16 cellular contexts compared by ENCODE assay signal in the genomic region with DNA sequence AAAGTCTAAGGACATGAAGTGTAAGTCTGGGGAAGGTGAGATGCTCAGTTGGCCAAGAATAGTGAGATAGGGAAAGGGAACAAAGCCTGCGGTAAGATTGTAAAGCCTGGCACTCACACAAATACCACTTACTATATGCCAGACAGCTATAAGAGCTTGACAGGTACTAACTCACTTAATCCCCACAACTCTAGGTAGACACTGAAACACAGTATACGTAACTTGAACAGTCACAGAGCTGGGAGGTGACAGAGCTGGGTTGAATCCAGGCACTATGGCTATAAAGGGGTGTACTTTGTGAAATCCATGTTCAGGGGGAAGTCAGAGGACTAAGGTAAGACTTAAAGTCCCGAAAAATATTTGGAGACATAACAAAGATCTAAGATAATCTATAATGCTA.
"Had no signal": no experiment of that assay in that cellular context is flagged by ENCODE, and none has a peak within 500 bp of the region (broad histone marks: within the 10 kb centered on the region; RNA-seq: fewer than 3 reads in every experiment).

No MANE protein-coding gene starts in this region.

- H3K27ac ChIP-seq: cardiac muscle cell, psoas muscle, thoracic aorta, upper lobe of left lung had no signal

- H3K27me3 ChIP-seq: cardiac muscle cell, upper lobe of left lung had no signal

- H3K4me3 Mint-ChIP-seq: activated naive CD8-positive, alpha-beta T cell; immature natural killer cell; mesothelial cell of epicardium; T-helper 1 cell treated with Interleukin-12 subunit alpha and Interleukin-12 subunit beta and Interleukin-4 antibody, amounts not matched to agents 30 μg/mL and 1 μg/mL, for 36 hours had no signal

- H3K9me3 ChIP-seq: psoas muscle, thoracic aorta, upper lobe of left lung had no signal

- H3K36me3 ChIP-seq: cardiac muscle cell, thoracic aorta, upper lobe of left lung had no signal

- H3K36me3 Mint-ChIP-seq: activated naive CD8-positive, alpha-beta T cell; immature natural killer cell; mesothelial cell of epicardium had no signal

- DNase-seq: activated CD4-positive, alpha-beta T cell treated with anti-CD3 and anti-CD28 coated beads for 1 hour; activated CD4-positive, alpha-beta T cell treated with anti-CD3 and anti-CD28 coated beads, Interleukin-2, amount 50 U/mL, for 4 hours; dermis blood vessel endothelial cell; effector memory CD4-positive, alpha-beta T cell; immature natural killer cell; kidney glomerular epithelial cell; psoas muscle; right cardiac atrium; stimulated activated CD4-positive, alpha-beta T cell treated with anti-CD3 and anti-CD28 coated beads, Interleukin-2, amount 100 ng/mL, for 24 hours; upper lobe of left lung had no signal

- ATAC-seq: psoas muscle, right cardiac atrium had no signal

- H3K9me3 Mint-ChIP-seq: immature natural killer cell; mesothelial cell of epicardium; T-helper 1 cell treated with Interleukin-12 subunit alpha and Interleukin-12 subunit beta and Interleukin-4 antibody, amounts not matched to agents 30 μg/mL and 1 μg/mL, for 36 hours had no signal

- H3K4me3 ChIP-seq: cardiac muscle cell, lung, psoas muscle, thoracic aorta, upper lobe of left lung had no signal

- H3K27ac Mint-ChIP-seq: activated naive CD8-positive, alpha-beta T cell; mesothelial cell of epicardium; T-helper 1 cell treated with Interleukin-12 subunit alpha and Interleukin-12 subunit beta and Interleukin-4 antibody, amounts not matched to agents 30 μg/mL and 1 μg/mL, for 36 hours had no signal

- H3K27me3 Mint-ChIP-seq: activated naive CD8-positive, alpha-beta T cell had no signal
